Comparison of ENCODE assay signal across 9 cellular contexts in genomic region chrX:83916525-83916924, GRCh38. TPM values are rescaled to one million over a fixed set of nuclear protein-coding genes. Genes with fewer than 3 reads are reported as not detected.
DNase-seq lines count a peak whose midpoint lies in the region; ATAC-seq, FAIRE-seq and TF ChIP-seq lines count a peak whose summit lies in the region.
"Had no signal": no experiment of that assay in that cellular context is flagged by ENCODE, and none has a peak within 500 bp of the region (broad histone marks: within the 10 kb centered on the region; RNA-seq: fewer than 3 reads in every experiment).

No MANE protein-coding gene starts in this region.

- H3K27ac ChIP-seq in KMS-11, result no peak overlapping the region
- H3K27ac ChIP-seq in GM12878 (ENCODE audit: control insufficient read depth, insufficient read depth), result no peak overlapping the region
- no peak overlapping the region for H3K27ac ChIP-seq in neural progenitor cell
- H3K27ac ChIP-seq: BLaER1 treated with 17β-estradiol and CSF1 and Interleukin-3, amounts not matched to agents 10 nM and 100 nM had no signal

- no peak overlapping the region for H3K4me3 Mint-ChIP-seq in neural progenitor cell

- SMC1A ChIA-PET in GM12878 (lab: Charles Lee; ENCODE audit: uncharacterized antibody, unreplicated experiment), result no interaction called here

- WGBS in GM12878 (ENCODE audit: insufficient coverage, insufficient replicate concordance, low lambda C conversion rate, missing lambda C conversion rate), result 50% methylated on average over 2 of the region's 2 CpGs

- in situ Hi-C loops in GM12878 (cut with MboI), result no loop called here

- H3K4me1 ChIP-seq in KMS-11 (ENCODE audit: low read depth, poor library complexity, severe bottlenecking), result no peaks in the 10 kb centered on the region
- no peaks in the 10 kb centered on the region for H3K4me1 ChIP-seq in GM12878 (ENCODE audit: control insufficient read depth, insufficient read depth, low read length)
- no peaks in the 10 kb centered on the region for H3K4me1 ChIP-seq in neural progenitor cell
- H3K4me1 ChIP-seq: BLaER1 treated with 17β-estradiol and CSF1 and Interleukin-3, amounts not matched to agents 10 nM and 100 nM had no signal

- H3K79me2 ChIP-seq in KMS-11 (ENCODE audit: insufficient read depth, low read depth) (no peaks in the 10 kb centered on the region), GM12878 (ENCODE audit: control insufficient read depth, insufficient read depth, low read length) (no peaks in the 10 kb centered on the region), neural progenitor cell (ENCODE audit: low read depth) (no peaks in the 10 kb centered on the region)

- H3K4me3 ChIP-seq in KMS-11 (IDR thresholded peaks at IDR 0.05; ENCODE audit: insufficient read depth, low read depth, low read length), result no peak overlapping the region
- H3K4me3 ChIP-seq in GM12878, result no peak overlapping the region
- no peak overlapping the region for H3K4me3 ChIP-seq in neural progenitor cell
- H3K4me3 ChIP-seq: BLaER1 treated with 17β-estradiol and CSF1 and Interleukin-3, amounts not matched to agents 10 nM and 100 nM had no signal

- H3K9me3 ChIP-seq in GM12878 (replicated peaks; ENCODE audit: control insufficient read depth, insufficient read depth, low read length) (no peaks in the 10 kb centered on the region), neural progenitor cell (ENCODE audit: low read depth) (no peaks in the 10 kb centered on the region)
- H3K9me3 ChIP-seq: BLaER1 treated with 17β-estradiol and CSF1 and Interleukin-3, amounts not matched to agents 10 nM and 100 nM had no signal

- no peak for TF ChIP-seq EP300 in GM12878 (IDR thresholded peaks at IDR 0.05; ENCODE audit: borderline replicate concordance in 1 of 2, control insufficient read depth in 1 of 2, low read depth in 2 of 2, low read length in 2 of 2)

- no peak overlapping the region for H3K9ac ChIP-seq in KMS-11
- no peak overlapping the region for H3K9ac ChIP-seq in GM12878 (ENCODE audit: control insufficient read depth, insufficient read depth, low read length)
- no peak overlapping the region for H3K9ac ChIP-seq in neural progenitor cell
- H3K9ac ChIP-seq: BLaER1 treated with 17β-estradiol and CSF1 and Interleukin-3, amounts not matched to agents 10 nM and 100 nM had no signal

- peaks cover 4% of the 10 kb centered on the region for H3K9me3 Mint-ChIP-seq in neural progenitor cell

- TF ChIP-seq CTCF in KMS-11 (conservative IDR thresholded peaks at IDR 0.05; ENCODE audit: low read depth, low read length), result peak; percentile 58
- peak; percentile 35 to 52 (median 49); a peak in 5 of 6 replicates for TF ChIP-seq CTCF in GM12878 (IDR thresholded peaks at IDR 0.05 in 2 of 3, conservative IDR thresholded peaks at IDR 0.05 in 1 of 3; ENCODE audit: control insufficient read depth in 2 of 3, extremely low read depth in 1 of 3, insufficient read depth in 1 of 3, low read depth in 3 of 3, low read length in 3 of 3)
- TF ChIP-seq CTCF in neural progenitor cell (IDR thresholded peaks at IDR 0.05), result peak; percentile 65

- POLR2A ChIA-PET in GM12878 (lab: Charles Lee), result no interaction called here

- H3K36me3 ChIP-seq in KMS-11 (ENCODE audit: insufficient read depth) (no peaks in the 10 kb centered on the region), GM12878 (ENCODE audit: control insufficient read depth in 2 of 2, insufficient read depth in 2 of 2, low read length in 1 of 2) (no peaks in the 10 kb centered on the region), neural progenitor cell (no peaks in the 10 kb centered on the region)
- H3K36me3 ChIP-seq: BLaER1 treated with 17β-estradiol and CSF1 and Interleukin-3, amounts not matched to agents 10 nM and 100 nM had no signal

- no peaks in the 10 kb centered on the region for H3K36me3 Mint-ChIP-seq in neural progenitor cell

- H4K20me1 ChIP-seq in KMS-11 (ENCODE audit: insufficient read depth) (no peaks in the 10 kb centered on the region), GM12878 (ENCODE audit: control insufficient read depth, insufficient read depth) (no peaks in the 10 kb centered on the region), neural progenitor cell (ENCODE audit: low read depth) (no peaks in the 10 kb centered on the region)

- intact Hi-C loops in GM12878 (cut with micrococcal nuclease; ENCODE audit: unreplicated experiment), result no loop called here

- no peak overlapping the region for H3K27ac Mint-ChIP-seq in neural progenitor cell

- BruUV-seq in GM12878 (replicated peaks; lab: Mats Ljungman, UMichigan), result no TSS peak

- no peak overlapping the region for H3K4me2 ChIP-seq in KMS-11
- H3K4me2 ChIP-seq in GM12878 (ENCODE audit: control insufficient read depth, insufficient read depth), result no peak overlapping the region
- H3K4me2 ChIP-seq in neural progenitor cell, result no peak overlapping the region
- H3K4me2 ChIP-seq: BLaER1 treated with 17β-estradiol and CSF1 and Interleukin-3, amounts not matched to agents 10 nM and 100 nM had no signal

- DNase-seq in NCI-H1694 treated with DMSO at 0.1 percent for 48 hours (lab: John Stamatoyannopoulos, UW) (peak; percentile 11), NCI-H1694 (lab: John Stamatoyannopoulos, UW) (no peak), GM12878 (ENCODE audit: low read depth, low spot score) (no peak), neural progenitor cell (ENCODE audit: low spot score) (peak; percentile 46)
- DNase-seq in NK-92 treated with Interleukin-12 subunit alpha and Interleukin-12 subunit beta, amount 100 ng/mL, for 24 hours (lab: John Stamatoyannopoulos, UW), result no peak
- DNase-seq in stimulated activated CD4-positive, alpha-beta T cell treated with anti-CD3 and anti-CD28 coated beads, Interleukin-4, amount 100 ng/mL, for 4 hours, result no peak

- H3K27me3 ChIP-seq in KMS-11 (ENCODE audit: insufficient read depth, low read depth), result no peaks in the 10 kb centered on the region
- no peaks in the 10 kb centered on the region for H3K27me3 ChIP-seq in GM12878 (replicated peaks in 1 of 2; ENCODE audit: control insufficient read depth in 2 of 2, insufficient read depth in 2 of 2, low read length in 1 of 2)
- no peaks in the 10 kb centered on the region for H3K27me3 ChIP-seq in neural progenitor cell

- H3F3A ChIP-seq in neural progenitor cell (ENCODE audit: low read depth), result no peaks in the 10 kb centered on the region

- no peak for TF ChIP-seq POLR2A in GM12878 (IDR thresholded peaks at IDR 0.05; ENCODE audit: low read depth, low read length)

- H3K27me3 Mint-ChIP-seq in neural progenitor cell (ENCODE audit: insufficient read depth, low read depth), result no peaks in the 10 kb centered on the region

- RAD21 ChIA-PET in GM12878 (lab: Charles Lee; ENCODE audit: unreplicated experiment), result no interaction called here

- no peaks in the 10 kb centered on the region for H3K4me1 Mint-ChIP-seq in neural progenitor cell

- H2AFZ ChIP-seq in KMS-11 (ENCODE audit: low read depth) (no peak overlapping the region), GM12878 (ENCODE audit: control insufficient read depth, low read depth, low read length) (no peak overlapping the region), neural progenitor cell (replicated peaks) (no peak overlapping the region)

- CTCF ChIA-PET in GM12878 (lab: Yijun Ruan, JAX), result interaction anchor here (0.7 kb wide), 1 partner anchor 126 kb away, joined by 7 read pairs; no protein-coding TSS in a partner anchor

- peak; percentile 19; the same call in 1 of the 2 replicates for TF ChIP-seq RAD21 in GM12878 (IDR thresholded peaks at IDR 0.05; ENCODE audit: insufficient read depth, low read depth, low read length)

- ATAC-seq in GM12878, result peak; percentile 38; the same call in 2 of the 3 replicates
- no peak for ATAC-seq in HG03520 (IDR thresholded peaks at IDR 0.05; ENCODE audit: unreplicated experiment)

- FAIRE-seq in GM12878 (lab: Jason Lieb, UNC), result no peak

TF ChIP-seq in GM12878, 131 proteins besides CTCF, POLR2A, EP300 and RAD21 (continues in another document):
- TF ChIP-seq SMC3 (IDR thresholded peaks at IDR 0.05; ENCODE audit: borderline replicate concordance, low read length) (peak; percentile 18; the same call in 1 of the 2 replicates), USF2 (IDR thresholded peaks at IDR 0.05; ENCODE audit: borderline replicate concordance, low read depth, low read length) (no peak), CREB1 (IDR thresholded peaks at IDR 0.05; ENCODE audit: low read depth) (no peak)

RNA-seq across cellular contexts. Expression of gene CYLC1, which starts 55.6 kb away (rescaled TPM):
- total RNA-seq in GM12878 (2013; cell fraction: nucleolus; rRNA removed), result not detected in 2 replicates
- not detected in 2 replicates for total RNA-seq in GM12878 (2014; rRNA removed)
- total RNA-seq in GM12878 (2014; rRNA removed; fragmentation: Illumina TruSeq; extraction: Trizol), result not detected in 2 replicates
- total RNA-seq in GM12878 (2021), result not detected in 2 replicates
- not detected for polyA plus RNA-seq in GM12878 (2011; ENCODE audit: low read depth)
- polyA plus RNA-seq in GM12878 (2011; rRNA removed), result not detected in 2 replicates
- polyA plus RNA-seq in GM12878 (2011; cell fraction: cytosol; rRNA removed), result not detected in 2 replicates
- not detected in 2 replicates for polyA plus RNA-seq in GM12878 (2011; cell fraction: nucleus; rRNA removed)
- not detected in 2 replicates for polyA plus RNA-seq in GM12878 (2012)
- not detected in 2 replicates for polyA plus RNA-seq in GM12878 (2014; fragmentation: Illumina TruSeq; extraction: Trizol)
- not detected for polyA plus RNA-seq in GM12878 (2014; fragmentation: Nextera tagmentation; extraction: Ambion mirVana)
- polyA plus RNA-seq in GM12878 (2014; rRNA removed), result not detected in 2 replicates
- not detected for polyA plus RNA-seq in GM12878 (2016; fragmentation: Nextera tagmentation; extraction: Ambion mirVana)
- polyA minus RNA-seq in GM12878 (2011; rRNA and poly(A)+ RNA removed), result not detected in 2 replicates
- polyA minus RNA-seq in GM12878 (2011; cell fraction: cytosol; rRNA and poly(A)+ RNA removed), result not detected in 2 replicates
- polyA minus RNA-seq in GM12878 (2011; cell fraction: nucleus; rRNA and poly(A)+ RNA removed), result not detected in 2 replicates
- total RNA-seq in neural progenitor cell (ENCODE audit: low replicate concordance), result not detected in 2 replicates

Comparison
In these comparisons a context has a peak if more than half of its experiments do, and no peak if none do; other contexts are left out.
1. DNase-seq: peak in NCI-H1694 treated with DMSO at 0.1 percent for 48 hours (single experiment) and neural progenitor cell (single experiment); none in NCI-H1694 (single experiment), GM12878 (single experiment), NK-92 treated with Interleukin-12 subunit alpha and Interleukin-12 subunit beta, amount 100 ng/mL, for 24 hours (single experiment) and stimulated activated CD4-positive, alpha-beta T cell treated with anti-CD3 and anti-CD28 coated beads, Interleukin-4, amount 100 ng/mL, for 4 hours (0 of 2).
2. Peak in every context shown above with its lines, with median percentiles within 50 percentile points of each other: CTCF ChIP-seq.